In the genomic region with DNA sequence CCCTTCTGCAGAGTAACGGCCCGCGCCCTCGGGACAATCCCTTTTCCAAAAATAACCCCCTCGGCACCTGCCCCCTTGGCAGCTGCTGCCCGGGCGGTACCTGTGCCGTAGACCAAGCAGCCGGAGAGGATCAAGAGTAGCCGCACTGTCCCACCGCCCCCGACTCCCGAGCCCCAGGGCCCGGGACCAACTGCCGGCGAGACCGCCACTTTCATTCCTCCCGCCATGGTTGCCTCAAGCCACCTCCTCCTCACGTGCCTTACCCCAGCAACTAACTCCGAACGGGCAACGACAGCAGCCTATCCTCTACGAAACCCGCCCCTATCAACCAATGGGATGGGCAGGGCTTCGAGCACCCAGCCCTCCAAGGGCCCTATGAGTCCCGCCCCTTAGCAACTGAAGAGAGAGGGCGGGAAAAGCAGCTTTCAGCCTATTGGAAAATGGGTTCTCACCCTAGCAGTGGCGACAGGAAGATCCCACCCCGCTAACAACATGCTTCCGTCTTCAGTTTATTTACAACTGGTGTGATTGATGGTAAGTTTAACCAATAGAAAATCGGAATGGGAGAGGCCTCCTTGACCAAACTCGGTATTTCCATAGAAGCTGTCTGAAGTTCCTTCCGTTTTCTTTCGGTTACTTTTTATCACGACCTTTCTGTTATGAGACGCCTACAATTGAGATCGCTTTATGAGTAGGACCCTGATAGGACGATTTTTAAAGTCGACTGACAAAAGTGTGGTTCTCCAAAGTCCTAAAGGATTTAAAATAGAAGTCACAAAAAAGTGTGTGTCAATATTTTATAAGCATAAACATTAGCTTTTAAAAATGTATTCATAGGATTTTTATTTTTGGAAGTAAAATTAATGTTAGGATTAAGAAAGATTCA, we compare ENCODE assay signal across 1 cellular context.
TF ChIP-seq lines count a peak whose summit lies in the region.

Gene NEMP1 (minus strand): TSS at position 273 of the 886 bp plus-strand sequence. CDS start 46 bp downstream, at position 227.

TF ChIP-seq in HepG2, 621 proteins besides CTCF, POLR2A, EP300 and RAD21 (continued from another document and continues in another):
- TF ChIP-seq ZFP91 (CRISPR knock-in tag; IDR thresholded peaks at IDR 0.05; ENCODE audit: borderline replicate concordance) (peak; percentile 53; the same call in 1 of the 2 replicates), FOXA1 (IDR thresholded peaks at IDR 0.05) (no peak), FOXA1 (CRISPR knock-in tag; IDR thresholded peaks at IDR 0.05) (peak; percentile 77; the same call in 1 of the 2 replicates), KDM3A (CRISPR knock-in tag; IDR thresholded peaks at IDR 0.05; ENCODE audit: low read depth) (no peak), KMT2A (CRISPR knock-in tag; IDR thresholded peaks at IDR 0.05) (peak; percentile 15; the same call in 1 of the 2 replicates), ZNF780A (CRISPR knock-in tag; IDR thresholded peaks at IDR 0.05) (no peak), ZNF12 (CRISPR knock-in tag; IDR thresholded peaks at IDR 0.05) (no peak), BATF2 (CRISPR knock-in tag; IDR thresholded peaks at IDR 0.05) (peak; percentile 44; the same call in 1 of the 2 replicates), KDM5B (CRISPR knock-in tag; IDR thresholded peaks at IDR 0.05; ENCODE audit: borderline replicate concordance) (peak; percentile 34; the same call in 1 of the 2 replicates), SMARCC2 (IDR thresholded peaks at IDR 0.05) (no peak), TFAP4 (IDR thresholded peaks at IDR 0.05; ENCODE audit: borderline replicate concordance, low read depth) (no peak), MIER3 (CRISPR knock-in tag; IDR thresholded peaks at IDR 0.05; ENCODE audit: borderline replicate concordance) (0 out of 2 replicates have a peak, but pooled peaks have one; percentile 60), BHLHE40 (IDR thresholded peaks at IDR 0.05; ENCODE audit: low read length) (peak; percentile 100), CEBPG (CRISPR knock-in tag; IDR thresholded peaks at IDR 0.05) (no peak), TARDBP (CRISPR knock-in tag; IDR thresholded peaks at IDR 0.05) (no peak), THRA (CRISPR knock-in tag; IDR thresholded peaks at IDR 0.05; ENCODE audit: borderline replicate concordance) (0 out of 2 replicates have a peak, but pooled peaks have one; percentile 46), RFXAP (CRISPR knock-in tag; IDR thresholded peaks at IDR 0.05; ENCODE audit: borderline replicate concordance) (peak; percentile 98), ZNF430 (CRISPR knock-in tag; IDR thresholded peaks at IDR 0.05) (peak; percentile 69; the same call in 1 of the 2 replicates), RFX5 (IDR thresholded peaks at IDR 0.05; ENCODE audit: low read depth, low read length) (peak; percentile 86), CENPX (CRISPR knock-in tag; IDR thresholded peaks at IDR 0.05) (no peak), HMGA1 (CRISPR knock-in tag; conservative IDR thresholded peaks at IDR 0.05) (no peak), SPEN (CRISPR knock-in tag; IDR thresholded peaks at IDR 0.05; ENCODE audit: low read depth) (0 out of 2 replicates have a peak, but pooled peaks have one; percentile 61), ERF (CRISPR knock-in tag; IDR thresholded peaks at IDR 0.05) (peak; percentile 86), CCDC6 (CRISPR knock-in tag; IDR thresholded peaks at IDR 0.05) (peak; percentile 87; the same call in 1 of the 2 replicates), CEBPB (IDR thresholded peaks at IDR 0.05; ENCODE audit: borderline replicate concordance, low read depth, low read length) (0 out of 2 replicates have a peak, but pooled peaks have one; percentile 9), ATF4 (CRISPR knock-in tag; IDR thresholded peaks at IDR 0.05) (peak in 1 of 2 experiments; percentile 21; a peak in 1 of 4 replicates), ZUFSP (CRISPR knock-in tag; IDR thresholded peaks at IDR 0.05; ENCODE audit: borderline replicate concordance) (no peak)
- TF ChIP-seq, protein P1, sequence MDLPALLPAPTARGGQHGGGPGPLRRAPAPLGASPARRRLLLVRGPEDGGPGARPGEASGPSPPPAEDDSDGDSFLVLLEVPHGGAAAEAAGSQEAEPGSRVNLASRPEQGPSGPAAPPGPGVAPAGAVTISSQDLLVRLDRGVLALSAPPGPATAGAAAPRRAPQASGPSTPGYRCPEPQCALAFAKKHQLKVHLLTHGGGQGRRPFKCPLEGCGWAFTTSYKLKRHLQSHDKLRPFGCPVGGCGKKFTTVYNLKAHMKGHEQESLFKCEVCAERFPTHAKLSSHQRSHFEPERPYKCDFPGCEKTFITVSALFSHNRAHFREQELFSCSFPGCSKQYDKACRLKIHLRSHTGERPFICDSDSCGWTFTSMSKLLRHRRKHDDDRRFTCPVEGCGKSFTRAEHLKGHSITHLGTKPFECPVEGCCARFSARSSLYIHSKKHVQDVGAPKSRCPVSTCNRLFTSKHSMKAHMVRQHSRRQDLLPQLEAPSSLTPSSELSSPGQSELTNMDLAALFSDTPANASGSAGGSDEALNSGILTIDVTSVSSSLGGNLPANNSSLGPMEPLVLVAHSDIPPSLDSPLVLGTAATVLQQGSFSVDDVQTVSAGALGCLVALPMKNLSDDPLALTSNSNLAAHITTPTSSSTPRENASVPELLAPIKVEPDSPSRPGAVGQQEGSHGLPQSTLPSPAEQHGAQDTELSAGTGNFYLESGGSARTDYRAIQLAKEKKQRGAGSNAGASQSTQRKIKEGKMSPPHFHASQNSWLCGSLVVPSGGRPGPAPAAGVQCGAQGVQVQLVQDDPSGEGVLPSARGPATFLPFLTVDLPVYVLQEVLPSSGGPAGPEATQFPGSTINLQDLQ (CRISPR knock-in tag; IDR thresholded peaks at IDR 0.05) = no peak
- TF ChIP-seq, protein P2, sequence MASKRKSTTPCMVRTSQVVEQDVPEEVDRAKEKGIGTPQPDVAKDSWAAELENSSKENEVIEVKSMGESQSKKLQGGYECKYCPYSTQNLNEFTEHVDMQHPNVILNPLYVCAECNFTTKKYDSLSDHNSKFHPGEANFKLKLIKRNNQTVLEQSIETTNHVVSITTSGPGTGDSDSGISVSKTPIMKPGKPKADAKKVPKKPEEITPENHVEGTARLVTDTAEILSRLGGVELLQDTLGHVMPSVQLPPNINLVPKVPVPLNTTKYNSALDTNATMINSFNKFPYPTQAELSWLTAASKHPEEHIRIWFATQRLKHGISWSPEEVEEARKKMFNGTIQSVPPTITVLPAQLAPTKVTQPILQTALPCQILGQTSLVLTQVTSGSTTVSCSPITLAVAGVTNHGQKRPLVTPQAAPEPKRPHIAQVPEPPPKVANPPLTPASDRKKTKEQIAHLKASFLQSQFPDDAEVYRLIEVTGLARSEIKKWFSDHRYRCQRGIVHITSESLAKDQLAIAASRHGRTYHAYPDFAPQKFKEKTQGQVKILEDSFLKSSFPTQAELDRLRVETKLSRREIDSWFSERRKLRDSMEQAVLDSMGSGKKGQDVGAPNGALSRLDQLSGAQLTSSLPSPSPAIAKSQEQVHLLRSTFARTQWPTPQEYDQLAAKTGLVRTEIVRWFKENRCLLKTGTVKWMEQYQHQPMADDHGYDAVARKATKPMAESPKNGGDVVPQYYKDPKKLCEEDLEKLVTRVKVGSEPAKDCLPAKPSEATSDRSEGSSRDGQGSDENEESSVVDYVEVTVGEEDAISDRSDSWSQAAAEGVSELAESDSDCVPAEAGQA (IDR thresholded peaks at IDR 0.05; ENCODE audit: low read depth) = 0 out of 2 replicates have a peak, but pooled peaks have one; percentile 47
- TF ChIP-seq, protein P2 (CRISPR knock-in tag; IDR thresholded peaks at IDR 0.05; ENCODE audit: borderline replicate concordance) = no peak
- TF ChIP-seq, protein P3, sequence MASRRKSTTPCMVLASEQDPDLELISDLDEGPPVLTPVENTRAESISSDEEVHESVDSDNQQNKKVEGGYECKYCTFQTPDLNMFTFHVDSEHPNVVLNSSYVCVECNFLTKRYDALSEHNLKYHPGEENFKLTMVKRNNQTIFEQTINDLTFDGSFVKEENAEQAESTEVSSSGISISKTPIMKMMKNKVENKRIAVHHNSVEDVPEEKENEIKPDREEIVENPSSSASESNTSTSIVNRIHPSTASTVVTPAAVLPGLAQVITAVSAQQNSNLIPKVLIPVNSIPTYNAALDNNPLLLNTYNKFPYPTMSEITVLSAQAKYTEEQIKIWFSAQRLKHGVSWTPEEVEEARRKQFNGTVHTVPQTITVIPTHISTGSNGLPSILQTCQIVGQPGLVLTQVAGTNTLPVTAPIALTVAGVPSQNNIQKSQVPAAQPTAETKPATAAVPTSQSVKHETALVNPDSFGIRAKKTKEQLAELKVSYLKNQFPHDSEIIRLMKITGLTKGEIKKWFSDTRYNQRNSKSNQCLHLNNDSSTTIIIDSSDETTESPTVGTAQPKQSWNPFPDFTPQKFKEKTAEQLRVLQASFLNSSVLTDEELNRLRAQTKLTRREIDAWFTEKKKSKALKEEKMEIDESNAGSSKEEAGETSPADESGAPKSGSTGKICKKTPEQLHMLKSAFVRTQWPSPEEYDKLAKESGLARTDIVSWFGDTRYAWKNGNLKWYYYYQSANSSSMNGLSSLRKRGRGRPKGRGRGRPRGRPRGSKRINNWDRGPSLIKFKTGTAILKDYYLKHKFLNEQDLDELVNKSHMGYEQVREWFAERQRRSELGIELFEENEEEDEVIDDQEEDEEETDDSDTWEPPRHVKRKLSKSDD (CRISPR knock-in tag; IDR thresholded peaks at IDR 0.05; ENCODE audit: low read depth) = 0 out of 2 replicates have a peak, but pooled peaks have one; percentile 46
